In genomic region chr14:41785696-41786095, GRCh38 we compare ENCODE assay signal across 17 cellular contexts.
DNase-seq lines count a peak whose midpoint lies in the region; ATAC-seq, FAIRE-seq and TF ChIP-seq lines count a peak whose summit lies in the region.
"Had no signal": no experiment of that assay in that cellular context is flagged by ENCODE, and none has a peak within 500 bp of the region (broad histone marks: within the 10 kb centered on the region; RNA-seq: fewer than 3 reads in every experiment).

No MANE protein-coding gene starts in this region.

- no peaks in the 10 kb centered on the region for H3K9me3 ChIP-seq in SU-DHL-6 (ENCODE audit: insufficient read depth, low read length)
- H3K9me3 ChIP-seq: colonic mucosa, left lung had no signal

- no peak overlapping the region for H3K9ac ChIP-seq in SU-DHL-6 (ENCODE audit: low read length)

- H3K36me3 Mint-ChIP-seq in stimulated activated effector memory CD8-positive, alpha-beta T cell treated with anti-CD3 and anti-CD28 coated beads, Interleukin-12 subunit alpha, Interleukin-12 subunit beta, amount 100 ng/mL, for 72 hours = no peaks in the 10 kb centered on the region

- no peaks in the 10 kb centered on the region for H3K79me2 ChIP-seq in SU-DHL-6 (ENCODE audit: insufficient read depth, low read length)

- H4K20me1 ChIP-seq in SU-DHL-6 (ENCODE audit: low read depth, low read length) = no peaks in the 10 kb centered on the region

- H3K4me3 ChIP-seq in SU-DHL-6 (ENCODE audit: insufficient read depth, low read length, poor library complexity, severe bottlenecking) = no peak overlapping the region
- H3K4me3 ChIP-seq: colonic mucosa, left lung, SK-N-MC had no signal

- DNase-seq in D721Med (ENCODE audit: insufficient read length, low spot score) (no peak), NCI-H345 treated with DMSO at 0.1 percent for 48 hours (lab: John Stamatoyannopoulos, UW; ENCODE audit: unreplicated experiment) (peak; percentile 58)
- DNase-seq in stimulated activated effector memory CD8-positive, alpha-beta T cell treated with anti-CD3 and anti-CD28 coated beads, Interleukin-12 subunit alpha, Interleukin-12 subunit beta, amount 100 ng/mL, for 72 hours (ENCODE audit: low spot score in 2 of 2) = no peak
- DNase-seq: activated T-cell treated with anti-CD3 and anti-CD28 coated beads, Interleukin-2, amount 50 U/mL, for 1 hour; colonic mucosa; left lung; NCI-H226; stimulated activated naive CD8-positive, alpha-beta T cell treated with anti-CD3 and anti-CD28 coated beads, Interleukin-15, amount 100 ng/mL, for 72 hours had no signal

- no peaks in the 10 kb centered on the region for H3F3A ChIP-seq in SU-DHL-6 (ENCODE audit: insufficient read depth)

- no peak for FAIRE-seq in D721Med (lab: Jason Lieb, UNC)
- FAIRE-seq: H54 had no signal

- H3K4me3 Mint-ChIP-seq in stimulated activated effector memory CD8-positive, alpha-beta T cell treated with anti-CD3 and anti-CD28 coated beads, Interleukin-12 subunit alpha, Interleukin-12 subunit beta, amount 100 ng/mL, for 72 hours = no peak overlapping the region
- H3K4me3 Mint-ChIP-seq: nephron; stimulated activated naive CD8-positive, alpha-beta T cell treated with anti-CD3 and anti-CD28 coated beads, Interleukin-15, amount 100 ng/mL, for 72 hours had no signal

- peak overlapping the region; percentile 78 for H2AFZ ChIP-seq in SU-DHL-6 (ENCODE audit: low read depth, low read length, severe bottlenecking)

- H3K4me2 ChIP-seq in SU-DHL-6 (ENCODE audit: low read depth, low read length, poor library complexity, severe bottlenecking) = peak overlapping the region; percentile 41

- peaks cover 3% of the 10 kb centered on the region for H3K9me3 Mint-ChIP-seq in stimulated activated effector memory CD8-positive, alpha-beta T cell treated with anti-CD3 and anti-CD28 coated beads, Interleukin-12 subunit alpha, Interleukin-12 subunit beta, amount 100 ng/mL, for 72 hours
- H3K9me3 Mint-ChIP-seq: nephron; stimulated activated naive CD8-positive, alpha-beta T cell treated with anti-CD3 and anti-CD28 coated beads, Interleukin-15, amount 100 ng/mL, for 72 hours had no signal

- H3K27ac Mint-ChIP-seq in stimulated activated effector memory CD8-positive, alpha-beta T cell treated with anti-CD3 and anti-CD28 coated beads, Interleukin-12 subunit alpha, Interleukin-12 subunit beta, amount 100 ng/mL, for 72 hours = no peak overlapping the region
- H3K27ac Mint-ChIP-seq: nephron; stimulated activated naive CD8-positive, alpha-beta T cell treated with anti-CD3 and anti-CD28 coated beads, Interleukin-15, amount 100 ng/mL, for 72 hours had no signal

- TF ChIP-seq RAD21 in Ishikawa (IDR thresholded peaks at IDR 0.05; ENCODE audit: low read depth) = peak; percentile 47

- no peak for TF ChIP-seq EP300 in Ishikawa (IDR thresholded peaks at IDR 0.05; ENCODE audit: borderline replicate concordance)

- H3K36me3 ChIP-seq in SU-DHL-6 (ENCODE audit: low read length) = no peaks in the 10 kb centered on the region
- H3K36me3 ChIP-seq: colonic mucosa, left lung had no signal

- no peaks in the 10 kb centered on the region for H3K9me2 ChIP-seq in SU-DHL-6 (replicated peaks; ENCODE audit: insufficient read depth, low read length)

- no peaks in the 10 kb centered on the region for H3K4me1 Mint-ChIP-seq in stimulated activated effector memory CD8-positive, alpha-beta T cell treated with anti-CD3 and anti-CD28 coated beads, Interleukin-12 subunit alpha, Interleukin-12 subunit beta, amount 100 ng/mL, for 72 hours
- H3K4me1 Mint-ChIP-seq: stimulated activated naive CD8-positive, alpha-beta T cell treated with anti-CD3 and anti-CD28 coated beads, Interleukin-15, amount 100 ng/mL, for 72 hours had no signal

- TF ChIP-seq CTCF in D721Med (IDR thresholded peaks at IDR 0.05; ENCODE audit: insufficient read depth, missing control alignments) (peak; percentile 40), SU-DHL-6 (IDR thresholded peaks at IDR 0.05; ENCODE audit: insufficient read depth, low read length, poor library complexity, severe bottlenecking) (no peak)

- H3K27me3 ChIP-seq in SU-DHL-6 (ENCODE audit: low read length) = no peaks in the 10 kb centered on the region
- H3K27me3 ChIP-seq: colonic mucosa, left lung had no signal

- H3K27ac ChIP-seq in SU-DHL-6 (ENCODE audit: low read depth, low read length) = no peak overlapping the region
- H3K27ac ChIP-seq: colonic mucosa, left lung, SK-N-MC had no signal

- ATAC-seq in GM21786 (IDR thresholded peaks at IDR 0.05; ENCODE audit: unreplicated experiment) (no peak), GM21360 (IDR thresholded peaks at IDR 0.05; ENCODE audit: unreplicated experiment) (no peak), GM19455 (IDR thresholded peaks at IDR 0.05; ENCODE audit: unreplicated experiment) (no peak)
- no peak for ATAC-seq in stimulated activated effector memory CD8-positive, alpha-beta T cell treated with anti-CD3 and anti-CD28 coated beads, Interleukin-12 subunit alpha, Interleukin-12 subunit beta, amount 100 ng/mL, for 72 hours
- ATAC-seq: left lung; sciatic nerve; stimulated activated naive CD8-positive, alpha-beta T cell treated with anti-CD3 and anti-CD28 coated beads, Interleukin-15, amount 100 ng/mL, for 72 hours had no signal

TF ChIP-seq in Ishikawa, 13 proteins besides CTCF, POLR2A, EP300 and RAD21:
- TF ChIP-seq TAF1 (IDR thresholded peaks at IDR 0.05; ENCODE audit: low read depth) (no peak), USF1 (IDR thresholded peaks at IDR 0.05) (no peak), EGR1 (IDR thresholded peaks at IDR 0.05) (no peak), TCF12 (IDR thresholded peaks at IDR 0.05; ENCODE audit: low read depth) (no peak), NFIC (IDR thresholded peaks at IDR 0.05) (no peak), FOXM1 (IDR thresholded peaks at IDR 0.05; ENCODE audit: borderline replicate concordance, low read depth) (no peak), REST (IDR thresholded peaks at IDR 0.05; ENCODE audit: low read depth) (no peak), CREB1 (IDR thresholded peaks at IDR 0.05; ENCODE audit: low read depth) (no peak), MAX (IDR thresholded peaks at IDR 0.05) (no peak), YY1 (IDR thresholded peaks at IDR 0.05; ENCODE audit: low read depth) (no peak), CEBPB (IDR thresholded peaks at IDR 0.05) (no peak), TEAD4 (IDR thresholded peaks at IDR 0.05) (no peak), ZBTB7A (IDR thresholded peaks at IDR 0.05; ENCODE audit: low read depth) (no peak)
